In the genomic region with DNA sequence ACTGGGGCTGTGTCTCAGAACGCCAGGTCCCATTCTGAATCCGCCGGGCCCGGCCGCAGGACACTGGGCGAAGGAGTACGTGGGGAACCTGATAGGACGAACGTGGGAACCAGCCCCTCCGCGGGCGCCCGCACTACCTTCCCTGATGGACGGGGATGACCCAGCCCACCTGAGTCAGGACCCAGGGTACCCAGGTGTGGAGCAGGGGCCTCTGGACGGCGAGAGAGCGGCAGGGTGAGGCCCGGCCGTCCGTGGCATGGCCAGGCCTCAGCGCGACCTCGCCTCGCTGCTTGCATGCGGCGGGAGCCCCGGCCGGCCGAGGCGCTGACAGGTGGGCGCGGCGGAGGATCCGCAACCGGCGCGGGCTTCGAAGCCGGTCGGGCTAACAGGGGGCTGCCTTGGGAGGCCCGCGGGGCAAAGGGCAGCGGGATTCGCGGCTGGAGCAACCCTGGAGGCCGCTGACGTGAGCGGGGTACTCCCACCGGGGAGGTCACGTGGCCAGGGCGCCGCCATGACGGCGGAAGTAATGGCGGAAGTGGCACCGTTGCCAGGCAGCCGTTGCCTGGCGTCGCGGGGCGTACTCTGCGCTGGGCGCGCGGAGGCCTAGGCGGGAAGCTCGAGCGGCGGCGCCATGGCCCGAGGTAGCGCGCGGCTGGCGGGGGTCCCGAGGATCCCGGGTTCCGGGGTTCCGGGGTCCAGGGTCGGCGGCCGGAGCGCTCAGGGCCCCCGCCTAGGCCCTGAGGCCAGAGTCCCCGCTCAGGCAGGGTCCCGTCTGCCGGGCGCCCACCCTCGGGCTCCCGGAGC, we compare ENCODE assay signal across 1 cellular context.
TF ChIP-seq lines count a peak whose summit lies in the region.

A gene (plus strand): TSS at position 580 of the 804 bp plus-strand sequence. CDS start 52 bp downstream, at position 632.

TF ChIP-seq in GM12878, 131 proteins besides CTCF, POLR2A, EP300 and RAD21 (continued from another document):
- TF ChIP-seq, protein P1, sequence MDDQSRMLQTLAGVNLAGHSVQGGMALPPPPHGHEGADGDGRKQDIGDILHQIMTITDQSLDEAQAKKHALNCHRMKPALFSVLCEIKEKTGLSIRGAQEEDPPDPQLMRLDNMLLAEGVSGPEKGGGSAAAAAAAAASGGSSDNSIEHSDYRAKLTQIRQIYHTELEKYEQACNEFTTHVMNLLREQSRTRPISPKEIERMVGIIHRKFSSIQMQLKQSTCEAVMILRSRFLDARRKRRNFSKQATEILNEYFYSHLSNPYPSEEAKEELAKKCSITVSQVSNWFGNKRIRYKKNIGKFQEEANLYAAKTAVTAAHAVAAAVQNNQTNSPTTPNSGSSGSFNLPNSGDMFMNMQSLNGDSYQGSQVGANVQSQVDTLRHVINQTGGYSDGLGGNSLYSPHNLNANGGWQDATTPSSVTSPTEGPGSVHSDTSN (IDR thresholded peaks at IDR 0.05; ENCODE audit: insufficient replicate concordance, low read depth, low read length): no peak
- TF ChIP-seq CREM (IDR thresholded peaks at IDR 0.05; ENCODE audit: low read depth): peak; percentile 79; the same call in 1 of the 2 replicates
- peak; percentile 99 for TF ChIP-seq MXI1 (IDR thresholded peaks at IDR 0.05; ENCODE audit: low read depth, low read length)
- peak; percentile 89 for TF ChIP-seq BMI1 (IDR thresholded peaks at IDR 0.05; ENCODE audit: borderline replicate concordance)
- TF ChIP-seq, protein P2, sequence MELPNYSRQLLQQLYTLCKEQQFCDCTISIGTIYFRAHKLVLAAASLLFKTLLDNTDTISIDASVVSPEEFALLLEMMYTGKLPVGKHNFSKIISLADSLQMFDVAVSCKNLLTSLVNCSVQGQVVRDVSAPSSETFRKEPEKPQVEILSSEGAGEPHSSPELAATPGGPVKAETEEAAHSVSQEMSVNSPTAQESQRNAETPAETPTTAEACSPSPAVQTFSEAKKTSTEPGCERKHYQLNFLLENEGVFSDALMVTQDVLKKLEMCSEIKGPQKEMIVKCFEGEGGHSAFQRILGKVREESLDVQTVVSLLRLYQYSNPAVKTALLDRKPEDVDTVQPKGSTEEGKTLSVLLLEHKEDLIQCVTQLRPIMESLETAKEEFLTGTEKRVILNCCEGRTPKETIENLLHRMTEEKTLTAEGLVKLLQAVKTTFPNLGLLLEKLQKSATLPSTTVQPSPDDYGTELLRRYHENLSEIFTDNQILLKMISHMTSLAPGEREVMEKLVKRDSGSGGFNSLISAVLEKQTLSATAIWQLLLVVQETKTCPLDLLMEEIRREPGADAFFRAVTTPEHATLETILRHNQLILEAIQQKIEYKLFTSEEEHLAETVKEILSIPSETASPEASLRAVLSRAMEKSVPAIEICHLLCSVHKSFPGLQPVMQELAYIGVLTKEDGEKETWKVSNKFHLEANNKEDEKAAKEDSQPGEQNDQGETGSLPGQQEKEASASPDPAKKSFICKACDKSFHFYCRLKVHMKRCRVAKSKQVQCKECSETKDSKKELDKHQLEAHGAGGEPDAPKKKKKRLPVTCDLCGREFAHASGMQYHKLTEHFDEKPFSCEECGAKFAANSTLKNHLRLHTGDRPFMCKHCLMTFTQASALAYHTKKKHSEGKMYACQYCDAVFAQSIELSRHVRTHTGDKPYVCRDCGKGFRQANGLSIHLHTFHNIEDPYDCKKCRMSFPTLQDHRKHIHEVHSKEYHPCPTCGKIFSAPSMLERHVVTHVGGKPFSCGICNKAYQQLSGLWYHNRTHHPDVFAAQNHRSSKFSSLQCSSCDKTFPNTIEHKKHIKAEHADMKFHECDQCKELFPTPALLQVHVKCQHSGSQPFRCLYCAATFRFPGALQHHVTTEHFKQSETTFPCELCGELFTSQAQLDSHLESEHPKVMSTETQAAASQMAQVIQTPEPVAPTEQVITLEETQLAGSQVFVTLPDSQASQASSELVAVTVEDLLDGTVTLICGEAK (IDR thresholded peaks at IDR 0.05; ENCODE audit: borderline replicate concordance): peak; percentile 73
- TF ChIP-seq, protein P3, sequence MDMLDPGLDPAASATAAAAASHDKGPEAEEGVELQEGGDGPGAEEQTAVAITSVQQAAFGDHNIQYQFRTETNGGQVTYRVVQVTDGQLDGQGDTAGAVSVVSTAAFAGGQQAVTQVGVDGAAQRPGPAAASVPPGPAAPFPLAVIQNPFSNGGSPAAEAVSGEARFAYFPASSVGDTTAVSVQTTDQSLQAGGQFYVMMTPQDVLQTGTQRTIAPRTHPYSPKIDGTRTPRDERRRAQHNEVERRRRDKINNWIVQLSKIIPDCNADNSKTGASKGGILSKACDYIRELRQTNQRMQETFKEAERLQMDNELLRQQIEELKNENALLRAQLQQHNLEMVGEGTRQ (IDR thresholded peaks at IDR 0.05; ENCODE audit: borderline replicate concordance, low read depth, low read length): peak; percentile 92
- TF ChIP-seq ZNF207 (IDR thresholded peaks at IDR 0.05; ENCODE audit: borderline replicate concordance): no peak
- TF ChIP-seq BHLHE40 (IDR thresholded peaks at IDR 0.05; ENCODE audit: borderline replicate concordance in 1 of 2, low read depth in 2 of 2, low read length in 1 of 2): peak; percentile 52 to 89; a peak in 3 of 4 replicates
- peak; percentile 98 for TF ChIP-seq YY1 (IDR thresholded peaks at IDR 0.05; ENCODE audit: low read depth, low read length)
- peak; percentile 52 for TF ChIP-seq SIX5 (IDR thresholded peaks at IDR 0.05; ENCODE audit: low read depth, low read length, severe bottlenecking)
- TF ChIP-seq, protein P4, sequence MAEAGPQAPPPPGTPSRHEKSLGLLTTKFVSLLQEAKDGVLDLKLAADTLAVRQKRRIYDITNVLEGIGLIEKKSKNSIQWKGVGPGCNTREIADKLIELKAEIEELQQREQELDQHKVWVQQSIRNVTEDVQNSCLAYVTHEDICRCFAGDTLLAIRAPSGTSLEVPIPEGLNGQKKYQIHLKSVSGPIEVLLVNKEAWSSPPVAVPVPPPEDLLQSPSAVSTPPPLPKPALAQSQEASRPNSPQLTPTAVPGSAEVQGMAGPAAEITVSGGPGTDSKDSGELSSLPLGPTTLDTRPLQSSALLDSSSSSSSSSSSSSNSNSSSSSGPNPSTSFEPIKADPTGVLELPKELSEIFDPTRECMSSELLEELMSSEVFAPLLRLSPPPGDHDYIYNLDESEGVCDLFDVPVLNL (IDR thresholded peaks at IDR 0.05; ENCODE audit: low read depth, low read length): peak; percentile 87
- 0 out of 2 replicates have a peak, but pooled peaks have one; percentile 27 for TF ChIP-seq PAX5 (IDR thresholded peaks at IDR 0.05; ENCODE audit: borderline replicate concordance, low read depth, low read length)
- TF ChIP-seq HCFC1 (IDR thresholded peaks at IDR 0.05; ENCODE audit: low read length): peak; percentile 64
- peak; percentile 51; the same call in 1 of the 2 replicates for TF ChIP-seq POLR2AphosphoS2 (IDR thresholded peaks at IDR 0.05; ENCODE audit: low read depth, low read length)
- TF ChIP-seq DPF2 (IDR thresholded peaks at IDR 0.05): peak; percentile 78
- TF ChIP-seq ZNF622 (IDR thresholded peaks at IDR 0.05): no peak
- peak; percentile 76 for TF ChIP-seq BACH1 (IDR thresholded peaks at IDR 0.05; ENCODE audit: borderline replicate concordance)
- TF ChIP-seq FOXK2 (IDR thresholded peaks at IDR 0.05): no peak
- peak; percentile 95 for TF ChIP-seq NR2F1 (conservative IDR thresholded peaks at IDR 0.05)
- peak; percentile 59; the same call in 1 of the 2 replicates for TF ChIP-seq CHD2 (IDR thresholded peaks at IDR 0.05; ENCODE audit: borderline replicate concordance, low read depth, low read length)
- TF ChIP-seq, protein P5, sequence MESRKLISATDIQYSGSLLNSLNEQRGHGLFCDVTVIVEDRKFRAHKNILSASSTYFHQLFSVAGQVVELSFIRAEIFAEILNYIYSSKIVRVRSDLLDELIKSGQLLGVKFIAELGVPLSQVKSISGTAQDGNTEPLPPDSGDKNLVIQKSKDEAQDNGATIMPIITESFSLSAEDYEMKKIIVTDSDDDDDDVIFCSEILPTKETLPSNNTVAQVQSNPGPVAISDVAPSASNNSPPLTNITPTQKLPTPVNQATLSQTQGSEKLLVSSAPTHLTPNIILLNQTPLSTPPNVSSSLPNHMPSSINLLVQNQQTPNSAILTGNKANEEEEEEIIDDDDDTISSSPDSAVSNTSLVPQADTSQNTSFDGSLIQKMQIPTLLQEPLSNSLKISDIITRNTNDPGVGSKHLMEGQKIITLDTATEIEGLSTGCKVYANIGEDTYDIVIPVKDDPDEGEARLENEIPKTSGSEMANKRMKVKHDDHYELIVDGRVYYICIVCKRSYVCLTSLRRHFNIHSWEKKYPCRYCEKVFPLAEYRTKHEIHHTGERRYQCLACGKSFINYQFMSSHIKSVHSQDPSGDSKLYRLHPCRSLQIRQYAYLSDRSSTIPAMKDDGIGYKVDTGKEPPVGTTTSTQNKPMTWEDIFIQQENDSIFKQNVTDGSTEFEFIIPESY (IDR thresholded peaks at IDR 0.05): no peak
- TF ChIP-seq RELA (IDR thresholded peaks at IDR 0.05; ENCODE audit: borderline replicate concordance, partially characterized antibody): peak; percentile 58
- TF ChIP-seq, protein P6, sequence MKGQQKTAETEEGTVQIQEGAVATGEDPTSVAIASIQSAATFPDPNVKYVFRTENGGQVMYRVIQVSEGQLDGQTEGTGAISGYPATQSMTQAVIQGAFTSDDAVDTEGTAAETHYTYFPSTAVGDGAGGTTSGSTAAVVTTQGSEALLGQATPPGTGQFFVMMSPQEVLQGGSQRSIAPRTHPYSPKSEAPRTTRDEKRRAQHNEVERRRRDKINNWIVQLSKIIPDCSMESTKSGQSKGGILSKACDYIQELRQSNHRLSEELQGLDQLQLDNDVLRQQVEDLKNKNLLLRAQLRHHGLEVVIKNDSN (IDR thresholded peaks at IDR 0.05; ENCODE audit: borderline replicate concordance, extremely low read length, insufficient read depth, low read depth, low read length): peak; percentile 99
- peak; percentile 70; the same call in 1 of the 2 replicates for TF ChIP-seq GATAD2B (conservative IDR thresholded peaks at IDR 0.05; ENCODE audit: low read depth)
- TF ChIP-seq, protein P7, sequence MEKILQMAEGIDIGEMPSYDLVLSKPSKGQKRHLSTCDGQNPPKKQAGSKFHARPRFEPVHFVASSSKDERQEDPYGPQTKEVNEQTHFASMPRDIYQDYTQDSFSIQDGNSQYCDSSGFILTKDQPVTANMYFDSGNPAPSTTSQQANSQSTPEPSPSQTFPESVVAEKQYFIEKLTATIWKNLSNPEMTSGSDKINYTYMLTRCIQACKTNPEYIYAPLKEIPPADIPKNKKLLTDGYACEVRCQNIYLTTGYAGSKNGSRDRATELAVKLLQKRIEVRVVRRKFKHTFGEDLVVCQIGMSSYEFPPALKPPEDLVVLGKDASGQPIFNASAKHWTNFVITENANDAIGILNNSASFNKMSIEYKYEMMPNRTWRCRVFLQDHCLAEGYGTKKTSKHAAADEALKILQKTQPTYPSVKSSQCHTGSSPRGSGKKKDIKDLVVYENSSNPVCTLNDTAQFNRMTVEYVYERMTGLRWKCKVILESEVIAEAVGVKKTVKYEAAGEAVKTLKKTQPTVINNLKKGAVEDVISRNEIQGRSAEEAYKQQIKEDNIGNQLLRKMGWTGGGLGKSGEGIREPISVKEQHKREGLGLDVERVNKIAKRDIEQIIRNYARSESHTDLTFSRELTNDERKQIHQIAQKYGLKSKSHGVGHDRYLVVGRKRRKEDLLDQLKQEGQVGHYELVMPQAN (conservative IDR thresholded peaks at IDR 0.05): peak; percentile 99
- TF ChIP-seq ZNF384 (IDR thresholded peaks at IDR 0.05; ENCODE audit: borderline replicate concordance, low read depth, low read length): no peak
- TF ChIP-seq IKZF1 (conservative IDR thresholded peaks at IDR 0.05): peak; percentile 92
- TF ChIP-seq SPI1 (IDR thresholded peaks at IDR 0.05; ENCODE audit: borderline replicate concordance, insufficient read depth, low read depth, low read length): peak; percentile 63
- TF ChIP-seq, protein P8, sequence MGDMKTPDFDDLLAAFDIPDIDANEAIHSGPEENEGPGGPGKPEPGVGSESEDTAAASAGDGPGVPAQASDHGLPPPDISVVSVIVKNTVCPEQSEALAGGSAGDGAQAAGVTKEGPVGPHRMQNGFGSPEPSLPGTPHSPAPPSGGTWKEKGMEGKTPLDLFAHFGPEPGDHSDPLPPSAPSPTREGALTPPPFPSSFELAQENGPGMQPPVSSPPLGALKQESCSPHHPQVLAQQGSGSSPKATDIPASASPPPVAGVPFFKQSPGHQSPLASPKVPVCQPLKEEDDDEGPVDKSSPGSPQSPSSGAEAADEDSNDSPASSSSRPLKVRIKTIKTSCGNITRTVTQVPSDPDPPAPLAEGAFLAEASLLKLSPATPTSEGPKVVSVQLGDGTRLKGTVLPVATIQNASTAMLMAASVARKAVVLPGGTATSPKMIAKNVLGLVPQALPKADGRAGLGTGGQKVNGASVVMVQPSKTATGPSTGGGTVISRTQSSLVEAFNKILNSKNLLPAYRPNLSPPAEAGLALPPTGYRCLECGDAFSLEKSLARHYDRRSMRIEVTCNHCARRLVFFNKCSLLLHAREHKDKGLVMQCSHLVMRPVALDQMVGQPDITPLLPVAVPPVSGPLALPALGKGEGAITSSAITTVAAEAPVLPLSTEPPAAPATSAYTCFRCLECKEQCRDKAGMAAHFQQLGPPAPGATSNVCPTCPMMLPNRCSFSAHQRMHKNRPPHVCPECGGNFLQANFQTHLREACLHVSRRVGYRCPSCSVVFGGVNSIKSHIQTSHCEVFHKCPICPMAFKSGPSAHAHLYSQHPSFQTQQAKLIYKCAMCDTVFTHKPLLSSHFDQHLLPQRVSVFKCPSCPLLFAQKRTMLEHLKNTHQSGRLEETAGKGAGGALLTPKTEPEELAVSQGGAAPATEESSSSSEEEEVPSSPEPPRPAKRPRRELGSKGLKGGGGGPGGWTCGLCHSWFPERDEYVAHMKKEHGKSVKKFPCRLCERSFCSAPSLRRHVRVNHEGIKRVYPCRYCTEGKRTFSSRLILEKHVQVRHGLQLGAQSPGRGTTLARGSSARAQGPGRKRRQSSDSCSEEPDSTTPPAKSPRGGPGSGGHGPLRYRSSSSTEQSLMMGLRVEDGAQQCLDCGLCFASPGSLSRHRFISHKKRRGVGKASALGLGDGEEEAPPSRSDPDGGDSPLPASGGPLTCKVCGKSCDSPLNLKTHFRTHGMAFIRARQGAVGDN (IDR thresholded peaks at IDR 0.05): peak; percentile 95
- no peak for TF ChIP-seq CEBPB (IDR thresholded peaks at IDR 0.05; ENCODE audit: borderline replicate concordance in 1 of 2, low read depth in 2 of 2, low read length in 2 of 2)
- TF ChIP-seq TAF1 (IDR thresholded peaks at IDR 0.05; ENCODE audit: borderline replicate concordance, low read depth, low read length): peak; percentile 25; the same call in 1 of the 2 replicates
- no peak for TF ChIP-seq KDM1A (IDR thresholded peaks at IDR 0.05; ENCODE audit: borderline replicate concordance)
- peak; percentile 86 for TF ChIP-seq CREB1 (IDR thresholded peaks at IDR 0.05; ENCODE audit: low read depth)
- TF ChIP-seq, protein P9, sequence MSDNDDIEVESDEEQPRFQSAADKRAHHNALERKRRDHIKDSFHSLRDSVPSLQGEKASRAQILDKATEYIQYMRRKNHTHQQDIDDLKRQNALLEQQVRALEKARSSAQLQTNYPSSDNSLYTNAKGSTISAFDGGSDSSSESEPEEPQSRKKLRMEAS (IDR thresholded peaks at IDR 0.05; ENCODE audit: low read depth, low read length): peak; percentile 98
